Comparison of ENCODE assay signal across 1 cellular context in the genomic region with DNA sequence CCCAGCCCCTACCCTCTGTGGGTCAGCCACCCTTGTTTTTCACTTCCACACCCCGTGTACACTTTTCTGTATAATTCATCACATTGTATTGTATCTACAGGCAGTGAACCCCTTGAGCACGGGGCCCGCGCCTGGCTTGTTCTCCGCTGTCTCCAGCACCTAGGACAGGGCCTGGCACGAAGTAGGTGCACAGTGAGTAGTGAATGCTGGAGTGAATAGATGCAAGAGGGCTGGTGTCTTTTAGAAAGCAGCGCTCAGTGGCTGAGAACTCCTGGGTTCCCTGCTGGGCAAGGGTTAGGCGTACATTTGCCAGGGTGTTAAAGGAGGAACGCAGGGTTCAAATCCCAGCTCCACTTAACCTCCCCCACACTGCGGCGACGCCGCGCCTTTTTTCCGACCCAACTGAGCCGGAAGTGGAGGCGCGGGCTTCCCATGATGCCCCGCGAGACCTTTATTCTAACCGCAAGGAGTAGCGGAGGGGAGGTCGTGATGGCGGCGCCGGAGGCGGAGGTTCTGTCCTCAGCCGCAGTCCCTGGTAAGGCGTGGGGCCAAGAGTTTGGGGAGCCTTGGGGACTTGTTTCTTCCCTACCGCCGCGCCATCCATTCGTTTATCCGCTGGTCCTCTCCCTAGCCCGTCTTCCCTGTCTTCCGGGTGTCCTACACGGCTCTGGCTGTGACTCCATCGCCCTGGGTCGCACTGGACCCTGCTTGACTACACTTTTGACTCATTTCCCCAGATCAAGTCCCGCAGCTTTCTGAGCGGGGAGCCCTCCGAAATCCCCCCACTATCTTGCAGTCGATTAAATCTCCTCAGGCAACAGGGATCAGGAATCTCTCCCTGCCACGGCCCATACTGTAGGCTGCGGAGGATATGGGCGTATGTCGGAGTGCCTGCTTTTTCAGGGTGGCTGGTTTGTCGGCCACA.
A peak's percentile ranks its signal among the peaks of the same experiment; 100 is the strongest.
TF ChIP-seq lines count a peak whose summit lies in the region.

A gene with protein sequence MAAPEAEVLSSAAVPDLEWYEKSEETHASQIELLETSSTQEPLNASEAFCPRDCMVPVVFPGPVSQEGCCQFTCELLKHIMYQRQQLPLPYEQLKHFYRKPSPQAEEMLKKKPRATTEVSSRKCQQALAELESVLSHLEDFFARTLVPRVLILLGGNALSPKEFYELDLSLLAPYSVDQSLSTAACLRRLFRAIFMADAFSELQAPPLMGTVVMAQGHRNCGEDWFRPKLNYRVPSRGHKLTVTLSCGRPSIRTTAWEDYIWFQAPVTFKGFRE (plus strand): TSS at position 454 of the 925 bp plus-strand sequence. CDS start 36 bp downstream, at position 490.

TF ChIP-seq in HepG2, 621 proteins besides CTCF, POLR2A, EP300 and RAD21 (continued from another document and continues in another):
- TF ChIP-seq, protein P1, sequence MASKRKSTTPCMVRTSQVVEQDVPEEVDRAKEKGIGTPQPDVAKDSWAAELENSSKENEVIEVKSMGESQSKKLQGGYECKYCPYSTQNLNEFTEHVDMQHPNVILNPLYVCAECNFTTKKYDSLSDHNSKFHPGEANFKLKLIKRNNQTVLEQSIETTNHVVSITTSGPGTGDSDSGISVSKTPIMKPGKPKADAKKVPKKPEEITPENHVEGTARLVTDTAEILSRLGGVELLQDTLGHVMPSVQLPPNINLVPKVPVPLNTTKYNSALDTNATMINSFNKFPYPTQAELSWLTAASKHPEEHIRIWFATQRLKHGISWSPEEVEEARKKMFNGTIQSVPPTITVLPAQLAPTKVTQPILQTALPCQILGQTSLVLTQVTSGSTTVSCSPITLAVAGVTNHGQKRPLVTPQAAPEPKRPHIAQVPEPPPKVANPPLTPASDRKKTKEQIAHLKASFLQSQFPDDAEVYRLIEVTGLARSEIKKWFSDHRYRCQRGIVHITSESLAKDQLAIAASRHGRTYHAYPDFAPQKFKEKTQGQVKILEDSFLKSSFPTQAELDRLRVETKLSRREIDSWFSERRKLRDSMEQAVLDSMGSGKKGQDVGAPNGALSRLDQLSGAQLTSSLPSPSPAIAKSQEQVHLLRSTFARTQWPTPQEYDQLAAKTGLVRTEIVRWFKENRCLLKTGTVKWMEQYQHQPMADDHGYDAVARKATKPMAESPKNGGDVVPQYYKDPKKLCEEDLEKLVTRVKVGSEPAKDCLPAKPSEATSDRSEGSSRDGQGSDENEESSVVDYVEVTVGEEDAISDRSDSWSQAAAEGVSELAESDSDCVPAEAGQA (IDR thresholded peaks at IDR 0.05; ENCODE audit: low read depth) = peak; percentile 61; the same call in 1 of the 2 replicates
- TF ChIP-seq, protein P1 (CRISPR knock-in tag; IDR thresholded peaks at IDR 0.05; ENCODE audit: borderline replicate concordance) = peak; percentile 77; the same call in 1 of the 2 replicates
- TF ChIP-seq TEAD3 (CRISPR knock-in tag; optimal IDR thresholded peaks at IDR 0.05; ENCODE audit: borderline replicate concordance) (no peak), HOXA9 (CRISPR knock-in tag; IDR thresholded peaks at IDR 0.05; ENCODE audit: borderline replicate concordance) (peak; percentile 79; the same call in 1 of the 2 replicates), STAT5B (CRISPR knock-in tag; IDR thresholded peaks at IDR 0.05) (peak; percentile 59; the same call in 1 of the 2 replicates), ZNF367 (CRISPR knock-in tag; IDR thresholded peaks at IDR 0.05; ENCODE audit: borderline replicate concordance) (no peak), ZFP37 (CRISPR knock-in tag; IDR thresholded peaks at IDR 0.05; ENCODE audit: borderline replicate concordance) (0 out of 2 replicates have a peak, but pooled peaks have one; percentile 48), SIX4 (CRISPR knock-in tag; IDR thresholded peaks at IDR 0.05) (no peak; the same call in 1 of the 2 replicates), PCBP1 (IDR thresholded peaks at IDR 0.05; ENCODE audit: borderline replicate concordance, low read depth, low read length) (peak; percentile 81; the same call in 1 of the 2 replicates), ZNF335 (CRISPR knock-in tag; IDR thresholded peaks at IDR 0.05) (0 out of 2 replicates have a peak, but pooled peaks have one; percentile 71), MIER2 (CRISPR knock-in tag; IDR thresholded peaks at IDR 0.05) (peak; percentile 95), XBP1 (CRISPR knock-in tag; IDR thresholded peaks at IDR 0.05) (no peak), ZMYM2 (CRISPR knock-in tag; IDR thresholded peaks at IDR 0.05) (no peak; the same call in 1 of the 2 replicates), TCF12 (IDR thresholded peaks at IDR 0.05) (no peak), TCF12 (CRISPR knock-in tag; IDR thresholded peaks at IDR 0.05) (peak; percentile 46; the same call in 1 of the 2 replicates), RXRB (CRISPR knock-in tag; IDR thresholded peaks at IDR 0.05; ENCODE audit: borderline replicate concordance) (peak; percentile 82), ZNF766 (CRISPR knock-in tag; IDR thresholded peaks at IDR 0.05; ENCODE audit: borderline replicate concordance) (no peak), NKX3-1 (CRISPR knock-in tag; IDR thresholded peaks at IDR 0.05) (no peak; the same call in 1 of the 2 replicates), ZSCAN31 (CRISPR knock-in tag; IDR thresholded peaks at IDR 0.05; ENCODE audit: low read depth) (peak; percentile 66), HOXA5 (CRISPR knock-in tag; IDR thresholded peaks at IDR 0.05) (peak; percentile 58; the same call in 1 of the 2 replicates)
- TF ChIP-seq, protein P2, sequence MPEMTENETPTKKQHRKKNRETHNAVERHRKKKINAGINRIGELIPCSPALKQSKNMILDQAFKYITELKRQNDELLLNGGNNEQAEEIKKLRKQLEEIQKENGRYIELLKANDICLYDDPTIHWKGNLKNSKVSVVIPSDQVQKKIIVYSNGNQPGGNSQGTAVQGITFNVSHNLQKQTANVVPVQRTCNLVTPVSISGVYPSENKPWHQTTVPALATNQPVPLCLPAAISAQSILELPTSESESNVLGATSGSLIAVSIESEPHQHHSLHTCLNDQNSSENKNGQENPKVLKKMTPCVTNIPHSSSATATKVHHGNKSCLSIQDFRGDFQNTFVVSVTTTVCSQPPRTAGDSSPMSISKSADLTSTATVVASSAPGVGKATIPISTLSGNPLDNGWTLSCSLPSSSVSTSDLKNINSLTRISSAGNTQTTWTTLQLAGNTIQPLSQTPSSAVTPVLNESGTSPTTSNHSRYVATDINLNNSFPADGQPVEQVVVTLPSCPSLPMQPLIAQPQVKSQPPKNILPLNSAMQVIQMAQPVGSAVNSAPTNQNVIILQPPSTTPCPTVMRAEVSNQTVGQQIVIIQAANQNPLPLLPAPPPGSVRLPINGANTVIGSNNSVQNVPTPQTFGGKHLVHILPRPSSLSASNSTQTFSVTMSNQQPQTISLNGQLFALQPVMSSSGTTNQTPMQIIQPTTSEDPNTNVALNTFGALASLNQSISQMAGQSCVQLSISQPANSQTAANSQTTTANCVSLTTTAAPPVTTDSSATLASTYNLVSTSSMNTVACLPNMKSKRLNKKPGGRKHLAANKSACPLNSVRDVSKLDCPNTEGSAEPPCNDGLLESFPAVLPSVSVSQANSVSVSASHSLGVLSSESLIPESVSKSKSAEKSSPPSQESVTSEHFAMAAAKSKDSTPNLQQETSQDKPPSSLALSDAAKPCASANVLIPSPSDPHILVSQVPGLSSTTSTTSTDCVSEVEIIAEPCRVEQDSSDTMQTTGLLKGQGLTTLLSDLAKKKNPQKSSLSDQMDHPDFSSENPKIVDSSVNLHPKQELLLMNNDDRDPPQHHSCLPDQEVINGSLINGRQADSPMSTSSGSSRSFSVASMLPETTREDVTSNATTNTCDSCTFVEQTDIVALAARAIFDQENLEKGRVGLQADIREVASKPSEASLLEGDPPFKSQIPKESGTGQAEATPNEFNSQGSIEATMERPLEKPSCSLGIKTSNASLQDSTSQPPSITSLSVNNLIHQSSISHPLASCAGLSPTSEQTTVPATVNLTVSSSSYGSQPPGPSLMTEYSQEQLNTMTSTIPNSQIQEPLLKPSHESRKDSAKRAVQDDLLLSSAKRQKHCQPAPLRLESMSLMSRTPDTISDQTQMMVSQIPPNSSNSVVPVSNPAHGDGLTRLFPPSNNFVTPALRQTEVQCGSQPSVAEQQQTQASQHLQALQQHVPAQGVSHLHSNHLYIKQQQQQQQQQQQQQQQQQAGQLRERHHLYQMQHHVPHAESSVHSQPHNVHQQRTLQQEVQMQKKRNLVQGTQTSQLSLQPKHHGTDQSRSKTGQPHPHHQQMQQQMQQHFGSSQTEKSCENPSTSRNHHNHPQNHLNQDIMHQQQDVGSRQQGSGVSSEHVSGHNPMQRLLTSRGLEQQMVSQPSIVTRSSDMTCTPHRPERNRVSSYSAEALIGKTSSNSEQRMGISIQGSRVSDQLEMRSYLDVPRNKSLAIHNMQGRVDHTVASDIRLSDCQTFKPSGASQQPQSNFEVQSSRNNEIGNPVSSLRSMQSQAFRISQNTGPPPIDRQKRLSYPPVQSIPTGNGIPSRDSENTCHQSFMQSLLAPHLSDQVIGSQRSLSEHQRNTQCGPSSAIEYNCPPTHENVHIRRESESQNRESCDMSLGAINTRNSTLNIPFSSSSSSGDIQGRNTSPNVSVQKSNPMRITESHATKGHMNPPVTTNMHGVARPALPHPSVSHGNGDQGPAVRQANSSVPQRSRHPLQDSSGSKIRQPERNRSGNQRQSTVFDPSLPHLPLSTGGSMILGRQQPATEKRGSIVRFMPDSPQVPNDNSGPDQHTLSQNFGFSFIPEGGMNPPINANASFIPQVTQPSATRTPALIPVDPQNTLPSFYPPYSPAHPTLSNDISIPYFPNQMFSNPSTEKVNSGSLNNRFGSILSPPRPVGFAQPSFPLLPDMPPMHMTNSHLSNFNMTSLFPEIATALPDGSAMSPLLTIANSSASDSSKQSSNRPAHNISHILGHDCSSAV (CRISPR knock-in tag; IDR thresholded peaks at IDR 0.05; ENCODE audit: borderline replicate concordance) = no peak
- TF ChIP-seq, protein P3, sequence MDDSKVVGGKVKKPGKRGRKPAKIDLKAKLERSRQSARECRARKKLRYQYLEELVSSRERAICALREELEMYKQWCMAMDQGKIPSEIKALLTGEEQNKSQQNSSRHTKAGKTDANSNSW (CRISPR knock-in tag; IDR thresholded peaks at IDR 0.05; ENCODE audit: borderline replicate concordance) = no peak; the same call in 1 of the 2 replicates
- TF ChIP-seq, protein P4, sequence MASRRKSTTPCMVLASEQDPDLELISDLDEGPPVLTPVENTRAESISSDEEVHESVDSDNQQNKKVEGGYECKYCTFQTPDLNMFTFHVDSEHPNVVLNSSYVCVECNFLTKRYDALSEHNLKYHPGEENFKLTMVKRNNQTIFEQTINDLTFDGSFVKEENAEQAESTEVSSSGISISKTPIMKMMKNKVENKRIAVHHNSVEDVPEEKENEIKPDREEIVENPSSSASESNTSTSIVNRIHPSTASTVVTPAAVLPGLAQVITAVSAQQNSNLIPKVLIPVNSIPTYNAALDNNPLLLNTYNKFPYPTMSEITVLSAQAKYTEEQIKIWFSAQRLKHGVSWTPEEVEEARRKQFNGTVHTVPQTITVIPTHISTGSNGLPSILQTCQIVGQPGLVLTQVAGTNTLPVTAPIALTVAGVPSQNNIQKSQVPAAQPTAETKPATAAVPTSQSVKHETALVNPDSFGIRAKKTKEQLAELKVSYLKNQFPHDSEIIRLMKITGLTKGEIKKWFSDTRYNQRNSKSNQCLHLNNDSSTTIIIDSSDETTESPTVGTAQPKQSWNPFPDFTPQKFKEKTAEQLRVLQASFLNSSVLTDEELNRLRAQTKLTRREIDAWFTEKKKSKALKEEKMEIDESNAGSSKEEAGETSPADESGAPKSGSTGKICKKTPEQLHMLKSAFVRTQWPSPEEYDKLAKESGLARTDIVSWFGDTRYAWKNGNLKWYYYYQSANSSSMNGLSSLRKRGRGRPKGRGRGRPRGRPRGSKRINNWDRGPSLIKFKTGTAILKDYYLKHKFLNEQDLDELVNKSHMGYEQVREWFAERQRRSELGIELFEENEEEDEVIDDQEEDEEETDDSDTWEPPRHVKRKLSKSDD (CRISPR knock-in tag; IDR thresholded peaks at IDR 0.05; ENCODE audit: low read depth) = 0 out of 2 replicates have a peak, but pooled peaks have one; percentile 67
- TF ChIP-seq, protein P5, sequence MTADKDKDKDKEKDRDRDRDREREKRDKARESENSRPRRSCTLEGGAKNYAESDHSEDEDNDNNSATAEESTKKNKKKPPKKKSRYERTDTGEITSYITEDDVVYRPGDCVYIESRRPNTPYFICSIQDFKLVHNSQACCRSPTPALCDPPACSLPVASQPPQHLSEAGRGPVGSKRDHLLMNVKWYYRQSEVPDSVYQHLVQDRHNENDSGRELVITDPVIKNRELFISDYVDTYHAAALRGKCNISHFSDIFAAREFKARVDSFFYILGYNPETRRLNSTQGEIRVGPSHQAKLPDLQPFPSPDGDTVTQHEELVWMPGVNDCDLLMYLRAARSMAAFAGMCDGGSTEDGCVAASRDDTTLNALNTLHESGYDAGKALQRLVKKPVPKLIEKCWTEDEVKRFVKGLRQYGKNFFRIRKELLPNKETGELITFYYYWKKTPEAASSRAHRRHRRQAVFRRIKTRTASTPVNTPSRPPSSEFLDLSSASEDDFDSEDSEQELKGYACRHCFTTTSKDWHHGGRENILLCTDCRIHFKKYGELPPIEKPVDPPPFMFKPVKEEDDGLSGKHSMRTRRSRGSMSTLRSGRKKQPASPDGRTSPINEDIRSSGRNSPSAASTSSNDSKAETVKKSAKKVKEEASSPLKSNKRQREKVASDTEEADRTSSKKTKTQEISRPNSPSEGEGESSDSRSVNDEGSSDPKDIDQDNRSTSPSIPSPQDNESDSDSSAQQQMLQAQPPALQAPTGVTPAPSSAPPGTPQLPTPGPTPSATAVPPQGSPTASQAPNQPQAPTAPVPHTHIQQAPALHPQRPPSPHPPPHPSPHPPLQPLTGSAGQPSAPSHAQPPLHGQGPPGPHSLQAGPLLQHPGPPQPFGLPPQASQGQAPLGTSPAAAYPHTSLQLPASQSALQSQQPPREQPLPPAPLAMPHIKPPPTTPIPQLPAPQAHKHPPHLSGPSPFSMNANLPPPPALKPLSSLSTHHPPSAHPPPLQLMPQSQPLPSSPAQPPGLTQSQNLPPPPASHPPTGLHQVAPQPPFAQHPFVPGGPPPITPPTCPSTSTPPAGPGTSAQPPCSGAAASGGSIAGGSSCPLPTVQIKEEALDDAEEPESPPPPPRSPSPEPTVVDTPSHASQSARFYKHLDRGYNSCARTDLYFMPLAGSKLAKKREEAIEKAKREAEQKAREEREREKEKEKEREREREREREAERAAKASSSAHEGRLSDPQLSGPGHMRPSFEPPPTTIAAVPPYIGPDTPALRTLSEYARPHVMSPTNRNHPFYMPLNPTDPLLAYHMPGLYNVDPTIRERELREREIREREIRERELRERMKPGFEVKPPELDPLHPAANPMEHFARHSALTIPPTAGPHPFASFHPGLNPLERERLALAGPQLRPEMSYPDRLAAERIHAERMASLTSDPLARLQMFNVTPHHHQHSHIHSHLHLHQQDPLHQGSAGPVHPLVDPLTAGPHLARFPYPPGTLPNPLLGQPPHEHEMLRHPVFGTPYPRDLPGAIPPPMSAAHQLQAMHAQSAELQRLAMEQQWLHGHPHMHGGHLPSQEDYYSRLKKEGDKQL (CRISPR knock-in tag; IDR thresholded peaks at IDR 0.05; ENCODE audit: low read depth) = 0 out of 2 replicates have a peak, but pooled peaks have one; percentile 32
